Comparison of ENCODE assay signal across 2 cellular contexts in the genomic region with DNA sequence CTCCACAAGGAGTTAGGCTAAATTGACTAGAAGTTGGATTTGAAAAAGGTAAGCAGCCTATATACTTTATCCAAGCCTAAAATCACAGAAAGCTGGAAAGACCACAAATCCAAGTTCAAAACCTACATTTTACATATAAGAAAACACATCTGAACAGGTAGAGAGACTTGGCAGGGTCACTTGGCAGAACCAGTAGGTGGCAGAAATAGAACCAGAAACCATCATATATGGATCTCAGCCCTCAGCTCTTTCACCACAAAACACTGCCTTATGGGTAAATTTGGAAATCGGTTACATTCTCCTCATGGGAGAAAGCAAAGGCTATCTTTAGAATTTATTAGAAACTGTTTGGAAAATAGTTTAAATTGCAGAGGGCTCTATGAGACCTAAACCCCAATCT.
A peak's percentile ranks its signal among the peaks of the same experiment; 100 is the strongest.
TF ChIP-seq lines count a peak whose summit lies in the region.

No MANE protein-coding gene starts in this region.

TF ChIP-seq in SK-N-SH, 30 proteins besides CTCF, POLR2A, EP300 and RAD21:
- TF ChIP-seq, protein P1, sequence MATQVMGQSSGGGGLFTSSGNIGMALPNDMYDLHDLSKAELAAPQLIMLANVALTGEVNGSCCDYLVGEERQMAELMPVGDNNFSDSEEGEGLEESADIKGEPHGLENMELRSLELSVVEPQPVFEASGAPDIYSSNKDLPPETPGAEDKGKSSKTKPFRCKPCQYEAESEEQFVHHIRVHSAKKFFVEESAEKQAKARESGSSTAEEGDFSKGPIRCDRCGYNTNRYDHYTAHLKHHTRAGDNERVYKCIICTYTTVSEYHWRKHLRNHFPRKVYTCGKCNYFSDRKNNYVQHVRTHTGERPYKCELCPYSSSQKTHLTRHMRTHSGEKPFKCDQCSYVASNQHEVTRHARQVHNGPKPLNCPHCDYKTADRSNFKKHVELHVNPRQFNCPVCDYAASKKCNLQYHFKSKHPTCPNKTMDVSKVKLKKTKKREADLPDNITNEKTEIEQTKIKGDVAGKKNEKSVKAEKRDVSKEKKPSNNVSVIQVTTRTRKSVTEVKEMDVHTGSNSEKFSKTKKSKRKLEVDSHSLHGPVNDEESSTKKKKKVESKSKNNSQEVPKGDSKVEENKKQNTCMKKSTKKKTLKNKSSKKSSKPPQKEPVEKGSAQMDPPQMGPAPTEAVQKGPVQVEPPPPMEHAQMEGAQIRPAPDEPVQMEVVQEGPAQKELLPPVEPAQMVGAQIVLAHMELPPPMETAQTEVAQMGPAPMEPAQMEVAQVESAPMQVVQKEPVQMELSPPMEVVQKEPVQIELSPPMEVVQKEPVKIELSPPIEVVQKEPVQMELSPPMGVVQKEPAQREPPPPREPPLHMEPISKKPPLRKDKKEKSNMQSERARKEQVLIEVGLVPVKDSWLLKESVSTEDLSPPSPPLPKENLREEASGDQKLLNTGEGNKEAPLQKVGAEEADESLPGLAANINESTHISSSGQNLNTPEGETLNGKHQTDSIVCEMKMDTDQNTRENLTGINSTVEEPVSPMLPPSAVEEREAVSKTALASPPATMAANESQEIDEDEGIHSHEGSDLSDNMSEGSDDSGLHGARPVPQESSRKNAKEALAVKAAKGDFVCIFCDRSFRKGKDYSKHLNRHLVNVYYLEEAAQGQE (IDR thresholded peaks at IDR 0.05; ENCODE audit: low read depth, low read length): no peak
- peak; percentile 18; the same call in 1 of the 2 replicates for TF ChIP-seq SMC3 (IDR thresholded peaks at IDR 0.05; ENCODE audit: low read depth, low read length)

TF ChIP-seq in SK-N-SH treated with all-trans-retinoic acid at 6 μM for 48 hours, 23 proteins besides CTCF, POLR2A, EP300 and RAD21 (continued from another document):
- TF ChIP-seq CSDC2 (CRISPR knock-in tag; IDR thresholded peaks at IDR 0.05) (no peak), BACH2 (CRISPR knock-in tag; IDR thresholded peaks at IDR 0.05; ENCODE audit: borderline replicate concordance) (no peak), ZFP30 (CRISPR knock-in tag; IDR thresholded peaks at IDR 0.05) (no peak), ISL1 (CRISPR knock-in tag; IDR thresholded peaks at IDR 0.05) (no peak), OSR1 (CRISPR knock-in tag; IDR thresholded peaks at IDR 0.05) (no peak), PPARA (CRISPR knock-in tag; IDR thresholded peaks at IDR 0.05; ENCODE audit: borderline replicate concordance) (no peak)
- TF ChIP-seq, protein P2, sequence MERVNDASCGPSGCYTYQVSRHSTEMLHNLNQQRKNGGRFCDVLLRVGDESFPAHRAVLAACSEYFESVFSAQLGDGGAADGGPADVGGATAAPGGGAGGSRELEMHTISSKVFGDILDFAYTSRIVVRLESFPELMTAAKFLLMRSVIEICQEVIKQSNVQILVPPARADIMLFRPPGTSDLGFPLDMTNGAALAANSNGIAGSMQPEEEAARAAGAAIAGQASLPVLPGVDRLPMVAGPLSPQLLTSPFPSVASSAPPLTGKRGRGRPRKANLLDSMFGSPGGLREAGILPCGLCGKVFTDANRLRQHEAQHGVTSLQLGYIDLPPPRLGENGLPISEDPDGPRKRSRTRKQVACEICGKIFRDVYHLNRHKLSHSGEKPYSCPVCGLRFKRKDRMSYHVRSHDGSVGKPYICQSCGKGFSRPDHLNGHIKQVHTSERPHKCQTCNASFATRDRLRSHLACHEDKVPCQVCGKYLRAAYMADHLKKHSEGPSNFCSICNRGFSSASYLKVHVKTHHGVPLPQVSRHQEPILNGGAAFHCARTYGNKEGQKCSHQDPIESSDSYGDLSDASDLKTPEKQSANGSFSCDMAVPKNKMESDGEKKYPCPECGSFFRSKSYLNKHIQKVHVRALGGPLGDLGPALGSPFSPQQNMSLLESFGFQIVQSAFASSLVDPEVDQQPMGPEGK (CRISPR knock-in tag; IDR thresholded peaks at IDR 0.05; ENCODE audit: borderline replicate concordance): no peak
